In the genomic region with DNA sequence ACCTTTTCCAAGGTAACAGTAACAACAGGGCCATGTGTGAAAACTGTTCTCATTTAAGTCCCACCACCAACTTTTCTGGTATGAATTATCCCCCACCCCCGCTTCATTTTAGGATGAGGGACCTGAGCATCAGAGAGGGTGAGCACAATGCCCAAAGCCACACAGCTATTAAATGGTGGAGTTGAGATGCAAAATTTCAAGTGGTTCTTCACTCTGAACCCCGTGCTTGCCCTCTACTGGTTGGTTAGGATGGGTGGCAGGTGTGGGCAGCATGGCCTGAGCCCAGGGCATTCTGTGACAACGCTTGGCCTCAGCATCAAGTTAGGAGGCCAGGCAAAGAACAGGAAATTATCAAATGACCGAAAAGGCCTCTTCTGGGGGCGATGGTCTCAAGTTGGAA, we compare ENCODE assay signal across 1 cellular context.
TF ChIP-seq lines count a peak whose summit lies in the region.

No MANE protein-coding gene starts in this region.

TF ChIP-seq in K562, 482 proteins besides CTCF, POLR2A, EP300 and RAD21 (continued from another document):
- TF ChIP-seq, protein P1, sequence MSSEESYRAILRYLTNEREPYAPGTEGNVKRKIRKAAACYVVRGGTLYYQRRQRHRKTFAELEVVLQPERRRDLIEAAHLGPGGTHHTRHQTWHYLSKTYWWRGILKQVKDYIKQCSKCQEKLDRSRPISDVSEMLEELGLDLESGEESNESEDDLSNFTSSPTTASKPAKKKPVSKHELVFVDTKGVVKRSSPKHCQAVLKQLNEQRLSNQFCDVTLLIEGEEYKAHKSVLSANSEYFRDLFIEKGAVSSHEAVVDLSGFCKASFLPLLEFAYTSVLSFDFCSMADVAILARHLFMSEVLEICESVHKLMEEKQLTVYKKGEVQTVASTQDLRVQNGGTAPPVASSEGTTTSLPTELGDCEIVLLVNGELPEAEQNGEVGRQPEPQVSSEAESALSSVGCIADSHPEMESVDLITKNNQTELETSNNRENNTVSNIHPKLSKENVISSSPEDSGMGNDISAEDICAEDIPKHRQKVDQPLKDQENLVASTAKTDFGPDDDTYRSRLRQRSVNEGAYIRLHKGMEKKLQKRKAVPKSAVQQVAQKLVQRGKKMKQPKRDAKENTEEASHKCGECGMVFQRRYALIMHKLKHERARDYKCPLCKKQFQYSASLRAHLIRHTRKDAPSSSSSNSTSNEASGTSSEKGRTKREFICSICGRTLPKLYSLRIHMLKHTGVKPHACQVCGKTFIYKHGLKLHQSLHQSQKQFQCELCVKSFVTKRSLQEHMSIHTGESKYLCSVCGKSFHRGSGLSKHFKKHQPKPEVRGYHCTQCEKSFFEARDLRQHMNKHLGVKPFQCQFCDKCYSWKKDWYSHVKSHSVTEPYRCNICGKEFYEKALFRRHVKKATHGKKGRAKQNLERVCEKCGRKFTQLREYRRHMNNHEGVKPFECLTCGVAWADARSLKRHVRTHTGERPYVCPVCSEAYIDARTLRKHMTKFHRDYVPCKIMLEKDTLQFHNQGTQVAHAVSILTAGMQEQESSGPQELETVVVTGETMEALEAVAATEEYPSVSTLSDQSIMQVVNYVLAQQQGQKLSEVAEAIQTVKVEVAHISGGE (CRISPR knock-in tag; IDR thresholded peaks at IDR 0.05) = no peak
- TF ChIP-seq, protein P2, sequence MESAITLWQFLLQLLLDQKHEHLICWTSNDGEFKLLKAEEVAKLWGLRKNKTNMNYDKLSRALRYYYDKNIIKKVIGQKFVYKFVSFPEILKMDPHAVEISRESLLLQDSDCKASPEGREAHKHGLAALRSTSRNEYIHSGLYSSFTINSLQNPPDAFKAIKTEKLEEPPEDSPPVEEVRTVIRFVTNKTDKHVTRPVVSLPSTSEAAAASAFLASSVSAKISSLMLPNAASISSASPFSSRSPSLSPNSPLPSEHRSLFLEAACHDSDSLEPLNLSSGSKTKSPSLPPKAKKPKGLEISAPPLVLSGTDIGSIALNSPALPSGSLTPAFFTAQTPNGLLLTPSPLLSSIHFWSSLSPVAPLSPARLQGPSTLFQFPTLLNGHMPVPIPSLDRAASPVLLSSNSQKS (CRISPR knock-in tag; IDR thresholded peaks at IDR 0.05) = no peak
